1 cellular context compared by ENCODE assay signal in the genomic region with DNA sequence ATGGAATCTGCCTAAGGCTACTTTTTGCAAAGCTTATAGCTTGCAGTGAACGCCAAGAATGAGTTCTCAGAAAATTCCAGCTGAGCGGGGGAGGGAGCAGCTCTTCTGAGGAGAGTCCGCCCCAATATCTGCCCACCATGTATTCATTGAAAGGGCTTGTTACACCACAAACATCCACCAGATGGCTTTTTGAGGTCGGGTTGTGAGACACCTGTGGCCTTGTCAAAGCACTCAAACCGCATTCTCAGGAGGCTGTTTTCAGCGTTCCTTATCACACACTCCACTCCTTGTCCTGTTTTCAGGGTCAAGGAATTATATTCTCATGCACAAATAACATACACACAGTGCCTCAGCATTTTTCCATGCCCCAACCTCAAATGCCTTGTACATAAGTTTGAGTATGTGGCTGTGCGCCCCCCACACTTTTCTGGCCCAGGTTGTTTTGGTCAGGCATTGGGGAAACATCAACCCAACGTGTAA.
TF ChIP-seq lines count a peak whose summit lies in the region.

No MANE protein-coding gene starts in this region.

TF ChIP-seq in K562, 482 proteins besides CTCF, POLR2A, EP300 and RAD21 (continued from another document and continues in another):
- TF ChIP-seq, protein P1, sequence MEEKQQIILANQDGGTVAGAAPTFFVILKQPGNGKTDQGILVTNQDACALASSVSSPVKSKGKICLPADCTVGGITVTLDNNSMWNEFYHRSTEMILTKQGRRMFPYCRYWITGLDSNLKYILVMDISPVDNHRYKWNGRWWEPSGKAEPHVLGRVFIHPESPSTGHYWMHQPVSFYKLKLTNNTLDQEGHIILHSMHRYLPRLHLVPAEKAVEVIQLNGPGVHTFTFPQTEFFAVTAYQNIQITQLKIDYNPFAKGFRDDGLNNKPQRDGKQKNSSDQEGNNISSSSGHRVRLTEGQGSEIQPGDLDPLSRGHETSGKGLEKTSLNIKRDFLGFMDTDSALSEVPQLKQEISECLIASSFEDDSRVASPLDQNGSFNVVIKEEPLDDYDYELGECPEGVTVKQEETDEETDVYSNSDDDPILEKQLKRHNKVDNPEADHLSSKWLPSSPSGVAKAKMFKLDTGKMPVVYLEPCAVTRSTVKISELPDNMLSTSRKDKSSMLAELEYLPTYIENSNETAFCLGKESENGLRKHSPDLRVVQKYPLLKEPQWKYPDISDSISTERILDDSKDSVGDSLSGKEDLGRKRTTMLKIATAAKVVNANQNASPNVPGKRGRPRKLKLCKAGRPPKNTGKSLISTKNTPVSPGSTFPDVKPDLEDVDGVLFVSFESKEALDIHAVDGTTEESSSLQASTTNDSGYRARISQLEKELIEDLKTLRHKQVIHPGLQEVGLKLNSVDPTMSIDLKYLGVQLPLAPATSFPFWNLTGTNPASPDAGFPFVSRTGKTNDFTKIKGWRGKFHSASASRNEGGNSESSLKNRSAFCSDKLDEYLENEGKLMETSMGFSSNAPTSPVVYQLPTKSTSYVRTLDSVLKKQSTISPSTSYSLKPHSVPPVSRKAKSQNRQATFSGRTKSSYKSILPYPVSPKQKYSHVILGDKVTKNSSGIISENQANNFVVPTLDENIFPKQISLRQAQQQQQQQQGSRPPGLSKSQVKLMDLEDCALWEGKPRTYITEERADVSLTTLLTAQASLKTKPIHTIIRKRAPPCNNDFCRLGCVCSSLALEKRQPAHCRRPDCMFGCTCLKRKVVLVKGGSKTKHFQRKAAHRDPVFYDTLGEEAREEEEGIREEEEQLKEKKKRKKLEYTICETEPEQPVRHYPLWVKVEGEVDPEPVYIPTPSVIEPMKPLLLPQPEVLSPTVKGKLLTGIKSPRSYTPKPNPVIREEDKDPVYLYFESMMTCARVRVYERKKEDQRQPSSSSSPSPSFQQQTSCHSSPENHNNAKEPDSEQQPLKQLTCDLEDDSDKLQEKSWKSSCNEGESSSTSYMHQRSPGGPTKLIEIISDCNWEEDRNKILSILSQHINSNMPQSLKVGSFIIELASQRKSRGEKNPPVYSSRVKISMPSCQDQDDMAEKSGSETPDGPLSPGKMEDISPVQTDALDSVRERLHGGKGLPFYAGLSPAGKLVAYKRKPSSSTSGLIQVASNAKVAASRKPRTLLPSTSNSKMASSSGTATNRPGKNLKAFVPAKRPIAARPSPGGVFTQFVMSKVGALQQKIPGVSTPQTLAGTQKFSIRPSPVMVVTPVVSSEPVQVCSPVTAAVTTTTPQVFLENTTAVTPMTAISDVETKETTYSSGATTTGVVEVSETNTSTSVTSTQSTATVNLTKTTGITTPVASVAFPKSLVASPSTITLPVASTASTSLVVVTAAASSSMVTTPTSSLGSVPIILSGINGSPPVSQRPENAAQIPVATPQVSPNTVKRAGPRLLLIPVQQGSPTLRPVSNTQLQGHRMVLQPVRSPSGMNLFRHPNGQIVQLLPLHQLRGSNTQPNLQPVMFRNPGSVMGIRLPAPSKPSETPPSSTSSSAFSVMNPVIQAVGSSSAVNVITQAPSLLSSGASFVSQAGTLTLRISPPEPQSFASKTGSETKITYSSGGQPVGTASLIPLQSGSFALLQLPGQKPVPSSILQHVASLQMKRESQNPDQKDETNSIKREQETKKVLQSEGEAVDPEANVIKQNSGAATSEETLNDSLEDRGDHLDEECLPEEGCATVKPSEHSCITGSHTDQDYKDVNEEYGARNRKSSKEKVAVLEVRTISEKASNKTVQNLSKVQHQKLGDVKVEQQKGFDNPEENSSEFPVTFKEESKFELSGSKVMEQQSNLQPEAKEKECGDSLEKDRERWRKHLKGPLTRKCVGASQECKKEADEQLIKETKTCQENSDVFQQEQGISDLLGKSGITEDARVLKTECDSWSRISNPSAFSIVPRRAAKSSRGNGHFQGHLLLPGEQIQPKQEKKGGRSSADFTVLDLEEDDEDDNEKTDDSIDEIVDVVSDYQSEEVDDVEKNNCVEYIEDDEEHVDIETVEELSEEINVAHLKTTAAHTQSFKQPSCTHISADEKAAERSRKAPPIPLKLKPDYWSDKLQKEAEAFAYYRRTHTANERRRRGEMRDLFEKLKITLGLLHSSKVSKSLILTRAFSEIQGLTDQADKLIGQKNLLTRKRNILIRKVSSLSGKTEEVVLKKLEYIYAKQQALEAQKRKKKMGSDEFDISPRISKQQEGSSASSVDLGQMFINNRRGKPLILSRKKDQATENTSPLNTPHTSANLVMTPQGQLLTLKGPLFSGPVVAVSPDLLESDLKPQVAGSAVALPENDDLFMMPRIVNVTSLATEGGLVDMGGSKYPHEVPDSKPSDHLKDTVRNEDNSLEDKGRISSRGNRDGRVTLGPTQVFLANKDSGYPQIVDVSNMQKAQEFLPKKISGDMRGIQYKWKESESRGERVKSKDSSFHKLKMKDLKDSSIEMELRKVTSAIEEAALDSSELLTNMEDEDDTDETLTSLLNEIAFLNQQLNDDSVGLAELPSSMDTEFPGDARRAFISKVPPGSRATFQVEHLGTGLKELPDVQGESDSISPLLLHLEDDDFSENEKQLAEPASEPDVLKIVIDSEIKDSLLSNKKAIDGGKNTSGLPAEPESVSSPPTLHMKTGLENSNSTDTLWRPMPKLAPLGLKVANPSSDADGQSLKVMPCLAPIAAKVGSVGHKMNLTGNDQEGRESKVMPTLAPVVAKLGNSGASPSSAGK (IDR thresholded peaks at IDR 0.05), result no peak
- TF ChIP-seq ZNF583 (CRISPR knock-in tag; IDR thresholded peaks at IDR 0.05) (no peak), FOXM1 (IDR thresholded peaks at IDR 0.05; ENCODE audit: low read depth) (peak; percentile 56; the same call in 1 of the 2 replicates), FOXM1 (CRISPR knock-in tag; IDR thresholded peaks at IDR 0.05; ENCODE audit: low read depth) (no peak), NUFIP1 (IDR thresholded peaks at IDR 0.05; ENCODE audit: partially characterized antibody) (no peak), U2AF1 (optimal IDR thresholded peaks at IDR 0.05; ENCODE audit: low read depth, low read length) (no peak), NFE2 (IDR thresholded peaks at IDR 0.05; ENCODE audit: low read depth) (peak; percentile 82), RFX5 (IDR thresholded peaks at IDR 0.05; ENCODE audit: low read depth, low read length) (no peak), FOXA1 (IDR thresholded peaks at IDR 0.05; ENCODE audit: borderline replicate concordance) (no peak), MXD1 (CRISPR knock-in tag; IDR thresholded peaks at IDR 0.05; ENCODE audit: borderline replicate concordance, poor library complexity, severe bottlenecking) (no peak), RBBP5 (IDR thresholded peaks at IDR 0.05; ENCODE audit: borderline replicate concordance, insufficient read depth, low read length, poor library complexity, severe bottlenecking) (no peak), NEUROD1 (IDR thresholded peaks at IDR 0.05; ENCODE audit: borderline replicate concordance, low read depth, low read length, partially characterized antibody) (no peak), CBX5 (IDR thresholded peaks at IDR 0.05; ENCODE audit: borderline replicate concordance, low read depth) (no peak), ZBTB40 (IDR thresholded peaks at IDR 0.05) (no peak), ZBTB40 (CRISPR knock-in tag; IDR thresholded peaks at IDR 0.05) (no peak), TAF7 (tag; IDR thresholded peaks at IDR 0.05) (no peak)
- TF ChIP-seq, protein P2, sequence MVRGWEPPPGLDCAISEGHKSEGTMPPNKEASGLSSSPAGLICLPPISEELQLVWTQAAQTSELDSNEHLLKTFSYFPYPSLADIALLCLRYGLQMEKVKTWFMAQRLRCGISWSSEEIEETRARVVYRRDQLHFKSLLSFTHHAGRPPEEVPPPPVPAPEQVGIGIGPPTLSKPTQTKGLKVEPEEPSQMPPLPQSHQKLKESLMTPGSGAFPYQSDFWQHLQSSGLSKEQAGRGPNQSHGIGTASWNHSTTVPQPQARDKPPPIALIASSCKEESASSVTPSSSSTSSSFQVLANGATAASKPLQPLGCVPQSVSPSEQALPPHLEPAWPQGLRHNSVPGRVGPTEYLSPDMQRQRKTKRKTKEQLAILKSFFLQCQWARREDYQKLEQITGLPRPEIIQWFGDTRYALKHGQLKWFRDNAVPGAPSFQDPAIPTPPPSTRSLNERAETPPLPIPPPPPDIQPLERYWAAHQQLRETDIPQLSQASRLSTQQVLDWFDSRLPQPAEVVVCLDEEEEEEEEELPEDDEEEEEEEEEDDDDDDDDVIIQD (CRISPR knock-in tag; IDR thresholded peaks at IDR 0.05), result no peak
- TF ChIP-seq, protein P3, sequence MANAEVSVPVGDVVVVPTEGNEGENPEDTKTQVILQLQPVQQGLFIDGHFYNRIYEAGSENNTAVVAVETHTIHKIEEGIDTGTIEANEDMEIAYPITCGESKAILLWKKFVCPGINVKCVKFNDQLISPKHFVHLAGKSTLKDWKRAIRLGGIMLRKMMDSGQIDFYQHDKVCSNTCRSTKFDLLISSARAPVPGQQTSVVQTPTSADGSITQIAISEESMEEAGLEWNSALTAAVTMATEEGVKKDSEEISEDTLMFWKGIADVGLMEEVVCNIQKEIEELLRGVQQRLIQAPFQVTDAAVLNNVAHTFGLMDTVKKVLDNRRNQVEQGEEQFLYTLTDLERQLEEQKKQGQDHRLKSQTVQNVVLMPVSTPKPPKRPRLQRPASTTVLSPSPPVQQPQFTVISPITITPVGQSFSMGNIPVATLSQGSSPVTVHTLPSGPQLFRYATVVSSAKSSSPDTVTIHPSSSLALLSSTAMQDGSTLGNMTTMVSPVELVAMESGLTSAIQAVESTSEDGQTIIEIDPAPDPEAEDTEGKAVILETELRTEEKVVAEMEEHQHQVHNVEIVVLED (CRISPR knock-in tag; IDR thresholded peaks at IDR 0.05), result no peak
- TF ChIP-seq, protein P4, sequence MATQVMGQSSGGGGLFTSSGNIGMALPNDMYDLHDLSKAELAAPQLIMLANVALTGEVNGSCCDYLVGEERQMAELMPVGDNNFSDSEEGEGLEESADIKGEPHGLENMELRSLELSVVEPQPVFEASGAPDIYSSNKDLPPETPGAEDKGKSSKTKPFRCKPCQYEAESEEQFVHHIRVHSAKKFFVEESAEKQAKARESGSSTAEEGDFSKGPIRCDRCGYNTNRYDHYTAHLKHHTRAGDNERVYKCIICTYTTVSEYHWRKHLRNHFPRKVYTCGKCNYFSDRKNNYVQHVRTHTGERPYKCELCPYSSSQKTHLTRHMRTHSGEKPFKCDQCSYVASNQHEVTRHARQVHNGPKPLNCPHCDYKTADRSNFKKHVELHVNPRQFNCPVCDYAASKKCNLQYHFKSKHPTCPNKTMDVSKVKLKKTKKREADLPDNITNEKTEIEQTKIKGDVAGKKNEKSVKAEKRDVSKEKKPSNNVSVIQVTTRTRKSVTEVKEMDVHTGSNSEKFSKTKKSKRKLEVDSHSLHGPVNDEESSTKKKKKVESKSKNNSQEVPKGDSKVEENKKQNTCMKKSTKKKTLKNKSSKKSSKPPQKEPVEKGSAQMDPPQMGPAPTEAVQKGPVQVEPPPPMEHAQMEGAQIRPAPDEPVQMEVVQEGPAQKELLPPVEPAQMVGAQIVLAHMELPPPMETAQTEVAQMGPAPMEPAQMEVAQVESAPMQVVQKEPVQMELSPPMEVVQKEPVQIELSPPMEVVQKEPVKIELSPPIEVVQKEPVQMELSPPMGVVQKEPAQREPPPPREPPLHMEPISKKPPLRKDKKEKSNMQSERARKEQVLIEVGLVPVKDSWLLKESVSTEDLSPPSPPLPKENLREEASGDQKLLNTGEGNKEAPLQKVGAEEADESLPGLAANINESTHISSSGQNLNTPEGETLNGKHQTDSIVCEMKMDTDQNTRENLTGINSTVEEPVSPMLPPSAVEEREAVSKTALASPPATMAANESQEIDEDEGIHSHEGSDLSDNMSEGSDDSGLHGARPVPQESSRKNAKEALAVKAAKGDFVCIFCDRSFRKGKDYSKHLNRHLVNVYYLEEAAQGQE (CRISPR knock-in tag; IDR thresholded peaks at IDR 0.05; ENCODE audit: low read depth), result no peak
